10 cellular contexts compared by ENCODE assay signal in genomic region chr16:8855051-8855786, GRCh38. TPM values are rescaled to one million over a fixed set of nuclear protein-coding genes. Genes with fewer than 3 reads are reported as not detected.
DNase-seq lines count a peak whose midpoint lies in the region; ATAC-seq, FAIRE-seq and TF ChIP-seq lines count a peak whose summit lies in the region.
"Had no signal": no experiment of that assay in that cellular context is flagged by ENCODE, and none has a peak within 500 bp of the region (broad histone marks: within the 10 kb centered on the region; RNA-seq: fewer than 3 reads in every experiment).

No MANE protein-coding gene starts in this region.

- ATAC-seq in GM18858 (IDR thresholded peaks at IDR 0.05; ENCODE audit: unreplicated experiment) = no peak

- no peaks in the 10 kb centered on the region for H3K9me2 ChIP-seq in OCI-LY1 (ENCODE audit: low read depth, low read length)

- H3K36me3 Mint-ChIP-seq in activated CD4-positive, alpha-beta T cell treated with anti-CD3 and anti-CD28 coated beads, Interleukin-2, amount 10 ng/mL, durations not matched to agents 24 days and 14 days (ENCODE audit: low read depth) = peaks cover 56% of the 10 kb centered on the region

- no peak overlapping the region for H2AFZ ChIP-seq in OCI-LY1 (ENCODE audit: low read length)

- peaks cover 88% of the 10 kb centered on the region for H3K36me3 ChIP-seq in OCI-LY1 (ENCODE audit: insufficient read depth, low read length)

- no peak; the same call in 1 of the 2 replicates for TF ChIP-seq POLR2A in GM12891 (IDR thresholded peaks at IDR 0.05; ENCODE audit: low read depth, low read length)

- FAIRE-seq in GM12891 (lab: Jason Lieb, UNC) = no peak

- H3K9me3 Mint-ChIP-seq in activated CD4-positive, alpha-beta T cell treated with anti-CD3 and anti-CD28 coated beads, Interleukin-2, amount 10 ng/mL, durations not matched to agents 24 days and 14 days = no peaks in the 10 kb centered on the region

- H3K4me3 ChIP-seq in OCI-LY1 (ENCODE audit: low read depth, low read length, poor library complexity, severe bottlenecking) (no peak overlapping the region), choroid plexus epithelial cell (ENCODE audit: low read depth, low read length) (no peak overlapping the region)

- H3K4me2 ChIP-seq in OCI-LY1 (ENCODE audit: low read length) = no peak overlapping the region

- peak; percentile 47; the same call in 1 of the 2 replicates for TF ChIP-seq CTCF in OCI-LY1 (IDR thresholded peaks at IDR 0.05; ENCODE audit: low read length)
- TF ChIP-seq CTCF in choroid plexus epithelial cell (conservative IDR thresholded peaks at IDR 0.05; ENCODE audit: low read depth, low read length) = peak; percentile 36

- H3K4me1 ChIP-seq in OCI-LY1 (ENCODE audit: insufficient read depth, low read length, severe bottlenecking) = no peaks in the 10 kb centered on the region

- H3K27me3 Mint-ChIP-seq in activated CD4-positive, alpha-beta T cell treated with anti-CD3 and anti-CD28 coated beads, Interleukin-2, amount 10 ng/mL, durations not matched to agents 24 days and 14 days = no peaks in the 10 kb centered on the region

- no peak overlapping the region for H3K27ac ChIP-seq in OCI-LY1 (ENCODE audit: low read depth, low read length, poor library complexity, severe bottlenecking)

- H3K4me1 Mint-ChIP-seq in activated CD4-positive, alpha-beta T cell treated with anti-CD3 and anti-CD28 coated beads, Interleukin-2, amount 10 ng/mL, durations not matched to agents 24 days and 14 days = peaks cover 28% of the 10 kb centered on the region

- no peak overlapping the region for H3K4me3 Mint-ChIP-seq in activated CD4-positive, alpha-beta T cell treated with anti-CD3 and anti-CD28 coated beads, Interleukin-2, amount 10 ng/mL, durations not matched to agents 24 days and 14 days

- H3K9ac ChIP-seq in OCI-LY1 (ENCODE audit: low read length) = no peak overlapping the region

- H3K79me2 ChIP-seq in OCI-LY1 (ENCODE audit: insufficient read depth, low read length) = no peaks in the 10 kb centered on the region

- no peaks in the 10 kb centered on the region for H3F3A ChIP-seq in OCI-LY1 (ENCODE audit: insufficient read depth, low read length)

- H4K20me1 ChIP-seq in OCI-LY1 (ENCODE audit: insufficient read depth, low read length) = no peaks in the 10 kb centered on the region

- intact Hi-C loops in activated CD4-positive, alpha-beta T cell treated with anti-CD3 and anti-CD28 coated beads, Interleukin-2, amount 10 ng/mL, durations not matched to agents 24 days and 14 days (cut with micrococcal nuclease) = no loop called here
- intact Hi-C loops in posterior vena cava (cut with DNase I) = no loop called here

- peak overlapping the region; percentile 61 for H3K27ac Mint-ChIP-seq in activated CD4-positive, alpha-beta T cell treated with anti-CD3 and anti-CD28 coated beads, Interleukin-2, amount 10 ng/mL, durations not matched to agents 24 days and 14 days

- no peaks in the 10 kb centered on the region for H3K27me3 ChIP-seq in OCI-LY1 (ENCODE audit: insufficient read depth, low read length)

- DNase-seq in activated CD4-positive, alpha-beta T cell treated with anti-CD3 and anti-CD28 coated beads, Interleukin-2, amount 10 ng/mL, durations not matched to agents 24 days and 14 days = no peak
- no peak for DNase-seq in activated CD4-positive, alpha-beta T cell treated with anti-CD3 and anti-CD28 coated beads for 1 hour
- DNase-seq in choroid plexus epithelial cell (ENCODE audit: low read depth) = no peak
- peak; percentile 68 for DNase-seq in posterior vena cava (ENCODE audit: low spot score)
- DNase-seq in NCI-H2081 treated with DMSO at 0.1 percent for 48 hours (lab: John Stamatoyannopoulos, UW) = no peak
- DNase-seq in GM12891 (ENCODE audit: insufficient read length, low spot score) = no peak
- DNase-seq: retina, SIG-M5 had no signal

- H3K9me3 ChIP-seq in OCI-LY1 (ENCODE audit: low read length) = no peaks in the 10 kb centered on the region

TF ChIP-seq in GM12891, 5 proteins besides CTCF, POLR2A, EP300 and RAD21:
- no peak for TF ChIP-seq POLR2AphosphoS5 (IDR thresholded peaks at IDR 0.05; ENCODE audit: low read depth, low read length)
- TF ChIP-seq SPI1 (IDR thresholded peaks at IDR 0.05; ENCODE audit: low read depth, low read length) = no peak
- no peak for TF ChIP-seq PAX5 (IDR thresholded peaks at IDR 0.05; ENCODE audit: insufficient read depth, low read length, severe bottlenecking)
- no peak for TF ChIP-seq TAF1 (IDR thresholded peaks at IDR 0.05; ENCODE audit: low read depth, low read length)
- no peak for TF ChIP-seq POU2F2 (IDR thresholded peaks at IDR 0.05; ENCODE audit: low read depth, low read length)

RNA-seq across cellular contexts. Expression of gene CARHSP1, which starts 13.6 kb away (rescaled TPM):
- total RNA-seq in activated CD4-positive, alpha-beta T cell treated with anti-CD3 and anti-CD28 coated beads, Interleukin-2, amount 10 ng/mL, durations not matched to agents 24 days and 14 days = 67.7 and 73.3 TPM in 2 replicates
- total RNA-seq in posterior vena cava = 10 to 100 TPM; 39.8 to 44.0 TPM
- 68.1 TPM for polyA plus RNA-seq in GM12891 (2012; ENCODE audit: low read depth, missing spikeins)

RNA-seq across cellular contexts. Expression of gene LITAFD, which starts 26.9 kb away (rescaled TPM):
- total RNA-seq in activated CD4-positive, alpha-beta T cell treated with anti-CD3 and anti-CD28 coated beads, Interleukin-2, amount 10 ng/mL, durations not matched to agents 24 days and 14 days = not detected in 2 replicates
- not detected for total RNA-seq in posterior vena cava
- polyA plus RNA-seq in GM12891 (2012; ENCODE audit: low read depth, missing spikeins) = 0.09 TPM

RNA-seq across cellular contexts. Expression of gene PMM2, which starts 57.6 kb away (rescaled TPM):
- total RNA-seq in activated CD4-positive, alpha-beta T cell treated with anti-CD3 and anti-CD28 coated beads, Interleukin-2, amount 10 ng/mL, durations not matched to agents 24 days and 14 days = 74.1 and 74.9 TPM in 2 replicates
- total RNA-seq in posterior vena cava = 10 to 100 TPM; 26.1 to 30.6 TPM
- 28.5 TPM for polyA plus RNA-seq in GM12891 (2012; ENCODE audit: low read depth, missing spikeins)

RNA-seq across cellular contexts. Expression of gene TMEM186, which starts 57.8 kb away (rescaled TPM):
- total RNA-seq in activated CD4-positive, alpha-beta T cell treated with anti-CD3 and anti-CD28 coated beads, Interleukin-2, amount 10 ng/mL, durations not matched to agents 24 days and 14 days = 19.3 and 20.4 TPM in 2 replicates
- total RNA-seq in posterior vena cava = 1 to 10 TPM; 5.4 to 6.4 TPM
- 11.7 TPM for polyA plus RNA-seq in GM12891 (2012; ENCODE audit: low read depth, missing spikeins)
